ENCODE assay signal across 20 cellular contexts in genomic region chr10:61682323-61682722, GRCh38. TPM values are rescaled to one million over a fixed set of nuclear protein-coding genes. Genes with fewer than 3 reads are reported as not detected.
"Had no signal": no experiment of that assay in that cellular context is flagged by ENCODE, and none has a peak within 500 bp of the region (broad histone marks: within the 10 kb centered on the region; RNA-seq: fewer than 3 reads in every experiment).

No MANE protein-coding gene starts in this region.

- H3K36me3 ChIP-seq: prostate gland had no signal

- H3K4me3 Mint-ChIP-seq: neural crest cell, type B pancreatic cell had no signal

- H3K9me3 ChIP-seq: prostate gland had no signal

- FAIRE-seq: astrocyte, endothelial cell of umbilical vein, frontal cortex had no signal

- ATAC-seq: left lobe of liver; right cardiac atrium; stimulated activated naive CD8-positive, alpha-beta T cell treated with anti-CD3 and anti-CD28 coated beads, Interleukin-15, Interleukin-2, amounts not matched to agents 100 U/mL and 50 U/mL, for 24 hours had no signal

- H3K9me3 Mint-ChIP-seq: neural crest cell, type B pancreatic cell had no signal

- DNase-seq: activated CD4-positive, alpha-beta T cell treated with anti-CD3 and anti-CD28 coated beads for 1 hour; activated CD4-positive, alpha-beta T cell treated with anti-CD3 and anti-CD28 coated beads, Interleukin-2, amount 50 U/mL, for 4 hours; activated naive CD4-positive, alpha-beta T cell treated with anti-CD3 and anti-CD28 coated beads, Interleukin-2, amount 50 U/mL, for 16 hours; activated T-cell treated with anti-CD3 and anti-CD28 coated beads, Interleukin-2, amount 50 U/mL, for 1 hour; caudate nucleus; effector CD4-positive, alpha-beta T cell; islet precursor cell; mammary epithelial cell; right cardiac atrium; small intestine; stimulated activated naive CD8-positive, alpha-beta T cell treated with anti-CD3 and anti-CD28 coated beads, Interleukin-15, Interleukin-2, amounts not matched to agents 100 U/mL and 50 U/mL, for 24 hours had no signal

- H3K27ac ChIP-seq: coronary artery, prostate gland had no signal

- H3K4me1 ChIP-seq: prostate gland had no signal

- H3K4me1 Mint-ChIP-seq: neural crest cell had no signal

- H3K4me3 ChIP-seq: coronary artery, prostate gland had no signal

- H3K27me3 Mint-ChIP-seq: type B pancreatic cell had no signal

- H3K36me3 Mint-ChIP-seq: type B pancreatic cell had no signal

- H3K27ac Mint-ChIP-seq: type B pancreatic cell had no signal

RNA-seq across cellular contexts. Expression of gene CABCOCO1, which starts 19.6 kb away (rescaled TPM):
- total RNA-seq: left lobe of liver; mammary epithelial cell; T-helper 1 cell treated with Interleukin-12 subunit alpha and Interleukin-12 subunit beta and Interleukin-4 antibody, amounts not matched to agents 30 ng/mL and 1 ng/mL, for 36 hours had no signal
- polyA plus RNA-seq: mammary epithelial cell had no signal
